ENCODE assay signal across 8 cellular contexts in genomic region chr1:119613769-119614358, GRCh38. TPM values are rescaled to one million over a fixed set of nuclear protein-coding genes. Genes with fewer than 3 reads are reported as not detected.
DNase-seq lines count a peak whose midpoint lies in the region; ATAC-seq and TF ChIP-seq lines count a peak whose summit lies in the region.

No MANE protein-coding gene starts in this region.

- H3K27me3 ChIP-seq in RWPE2 (ENCODE audit: insufficient read depth, poor library complexity, severe bottlenecking) (no peaks in the 10 kb centered on the region), parathyroid adenoma (ENCODE audit: control insufficient read depth, insufficient read depth, low read length) (no peaks in the 10 kb centered on the region), uterus (no peaks in the 10 kb centered on the region)

- H3K79me2 ChIP-seq in parathyroid adenoma = no peaks in the 10 kb centered on the region

- no peak overlapping the region for H3K27ac ChIP-seq in RWPE2 (ENCODE audit: poor library complexity, severe bottlenecking)
- H3K27ac ChIP-seq in parathyroid adenoma = no peak overlapping the region
- H3K27ac ChIP-seq in uterus = no peak overlapping the region

- no peak overlapping the region for H3K9ac ChIP-seq in parathyroid adenoma

- H2AFZ ChIP-seq in parathyroid adenoma = no peak overlapping the region

- H3K36me3 ChIP-seq in RWPE2 (ENCODE audit: low read depth) (no peaks in the 10 kb centered on the region), parathyroid adenoma (ENCODE audit: control insufficient read depth, insufficient read depth, low read length) (no peaks in the 10 kb centered on the region), uterus (no peaks in the 10 kb centered on the region)

- TF ChIP-seq POLR2A in uterus (IDR thresholded peaks at IDR 0.05) = no peak

- intact Hi-C loops in uterus (cut with DNase I; ENCODE audit: low total_unique reads) = loop anchor here (5.0 kb wide), 1 partner anchor 53 kb away; no protein-coding TSS in a partner anchor

- no peaks in the 10 kb centered on the region for H3K9me3 ChIP-seq in RWPE2 (ENCODE audit: severe bottlenecking)
- no peaks in the 10 kb centered on the region for H3K9me3 ChIP-seq in parathyroid adenoma (ENCODE audit: control insufficient read depth, low read length)
- no peaks in the 10 kb centered on the region for H3K9me3 ChIP-seq in uterus

- H3K4me1 ChIP-seq in RWPE2 (ENCODE audit: insufficient read depth, poor library complexity, severe bottlenecking) (no peaks in the 10 kb centered on the region), parathyroid adenoma (peaks cover 13% of the 10 kb centered on the region), uterus (no peaks in the 10 kb centered on the region)

- peak; percentile 85 for TF ChIP-seq CTCF in LNCaP clone FGC (IDR thresholded peaks at IDR 0.05; ENCODE audit: control insufficient read depth, extremely low read depth, insufficient read depth)
- TF ChIP-seq CTCF in RWPE2 (IDR thresholded peaks at IDR 0.05; ENCODE audit: poor library complexity, severe bottlenecking) = peak; percentile 87
- TF ChIP-seq CTCF in parathyroid adenoma (IDR thresholded peaks at IDR 0.05) = peak; percentile 83
- peak; percentile 82 to 88 (median 84) for TF ChIP-seq CTCF in uterus (IDR thresholded peaks at IDR 0.05)

- H3K4me3 ChIP-seq in LNCaP clone FGC (ENCODE audit: low read depth, low read length) = no peak overlapping the region
- H3K4me3 ChIP-seq in RWPE2 (ENCODE audit: severe bottlenecking) = no peak overlapping the region
- H3K4me3 ChIP-seq in parathyroid adenoma (ENCODE audit: low read depth, low read length) = no peak overlapping the region
- no peak overlapping the region for H3K4me3 ChIP-seq in uterus

- DNase-seq in GM04504 (ENCODE audit: low read depth) (peak; percentile 59), H4 (ENCODE audit: low spot score) (peak; percentile 79), LNCaP clone FGC (ENCODE audit: low read depth) (peak; percentile 68), RWPE2 (ENCODE audit: low spot score) (no peak), globus pallidus (ENCODE audit: low spot score) (peak; percentile 88), uterus (peak; percentile 85 to 86)
- DNase-seq in activated gamma-delta T cell treated with anti-CD3 and anti-CD28 coated beads, Interleukin-2, amount 50 U/mL, for 16 hours (ENCODE audit: low read depth) = peak; percentile 15

- peak; percentile 90 for ATAC-seq in RWPE2 (ENCODE audit: low read depth)

- no peak overlapping the region for H3K4me2 ChIP-seq in parathyroid adenoma (ENCODE audit: low read length)

RNA-seq across cellular contexts. Expression of gene ZNF697, which starts 34.2 kb away (rescaled TPM):
- 5.3 and 6.2 TPM in 2 replicates for total RNA-seq in H4 (2014; rRNA removed; shearing (Covaris generic))
- total RNA-seq in uterus = 10 to 100 TPM in 1 of 4 donors, 1 to 10 TPM in 3; 2.4 to 25.5 (median 7.9) TPM
